8 cellular contexts compared by ENCODE assay signal in genomic region chr22:23856721-23857605, GRCh38. TPM values are rescaled to one million over a fixed set of nuclear protein-coding genes. Genes with fewer than 3 reads are reported as not detected.
DNase-seq lines count a peak whose midpoint lies in the region; ATAC-seq and TF ChIP-seq lines count a peak whose summit lies in the region.

No MANE protein-coding gene starts in this region.

- H3K27me3 Mint-ChIP-seq in immature natural killer cell (ENCODE audit: low read depth in 3 of 3) = peaks cover 5 to 9% (median 6%) of the 10 kb centered on the region in 3 donors

- peak overlapping the region; percentile 87 to 94 (median 93) for H3K4me3 Mint-ChIP-seq in immature natural killer cell

- TF ChIP-seq CTCF in BJ (IDR thresholded peaks at IDR 0.05; ENCODE audit: insufficient read depth, low read depth, low read length) = peak; percentile 30; the same call in 1 of the 2 replicates
- peak; percentile 38 for TF ChIP-seq CTCF in brain microvascular endothelial cell (IDR thresholded peaks at IDR 0.05; ENCODE audit: low read depth, low read length, missing control alignments)

- DNase-seq in BJ (ENCODE audit: low read depth) (peak; percentile 29), NCI-H774 (lab: John Stamatoyannopoulos, UW) (peak; percentile 59), brain microvascular endothelial cell (no peak), immature natural killer cell (peak; percentile 18 to 22 (median 21)), activated gamma-delta T cell treated with Interleukin-2 at 50 U/mL for 16 hours (no peak)

- H3K4me3 ChIP-seq in BJ (ENCODE audit: low read depth, low read length) = peak overlapping the region; percentile 59
- H3K4me3 ChIP-seq in brain microvascular endothelial cell (ENCODE audit: low read depth, low read length) = peak overlapping the region; percentile 74
- H3K4me3 ChIP-seq in skin epidermis = peak overlapping the region; percentile 47 to 68 (median 61)

- H3K4me1 Mint-ChIP-seq in immature natural killer cell = peaks cover 19 to 22% of the 10 kb centered on the region in 2 donors

- ATAC-seq in GM18502 (IDR thresholded peaks at IDR 0.05; ENCODE audit: poor library complexity, unreplicated experiment) (peak; percentile 49), HG02970 (IDR thresholded peaks at IDR 0.05; ENCODE audit: low FRiP score, unreplicated experiment) (peak; percentile 34)

- H3K36me3 ChIP-seq in BJ (ENCODE audit: control insufficient read depth, insufficient read depth, low read length) = no peaks in the 10 kb centered on the region
- H3K36me3 ChIP-seq in brain microvascular endothelial cell (replicated peaks) = no peaks in the 10 kb centered on the region

- H3K27ac Mint-ChIP-seq in immature natural killer cell = peak overlapping the region; percentile 82 to 95 (median 94)

- H3K36me3 Mint-ChIP-seq in immature natural killer cell = peaks cover 0 to under 1% (median 0%) of the 10 kb centered on the region in 3 donors

- CTCF ChIA-PET in BJ (lab: Yijun Ruan, JAX) = interaction anchor here (0.7 to 3.3 kb wide), 10 partner anchors 8 to 333 kb away, joined by 3 to 34 read pairs (median 5); partner anchors contain the start of gene MIF

- H3K27ac ChIP-seq in brain microvascular endothelial cell = no peak overlapping the region
- peak overlapping the region; percentile 44 to 93 (median 81) for H3K27ac ChIP-seq in skin epidermis

- H3K9me3 Mint-ChIP-seq in immature natural killer cell = no peaks in the 10 kb centered on the region

- H3K27me3 ChIP-seq in BJ (ENCODE audit: control insufficient read depth, insufficient read depth, low read length) = no peaks in the 10 kb centered on the region
- no peaks in the 10 kb centered on the region for H3K27me3 ChIP-seq in brain microvascular endothelial cell (replicated peaks)

- POLR2A ChIA-PET in BJ (lab: Charles Lee) = interaction anchor here (0.6 kb wide), 2 partner anchors 63 to 66 kb away, joined by 4 to 10 read pairs; no protein-coding TSS in a partner anchor

- in situ Hi-C loops in brain microvascular endothelial cell (cut with HindIII; ENCODE audit: low pct_ligation_motif_present, low sequenced_read_pairs) = no loop called here

RNA-seq across cellular contexts. Expression of gene SLC2A11, which starts 0.7 kb away (rescaled TPM):
- polyA plus RNA-seq in BJ (2011; rRNA removed) (9.6 and 14.7 TPM in 2 replicates), immature natural killer cell (1 to 10 TPM in 2 of 3 donors, under 1 TPM in 1; 0.48 to 3.0 (median 2.0) TPM)
- 7.6 and 13.5 TPM in 2 replicates for polyA minus RNA-seq in BJ (2011; rRNA and poly(A)+ RNA removed)

RNA-seq across cellular contexts. Expression of gene DERL3, which starts 18.2 kb away (rescaled TPM):
- polyA plus RNA-seq in BJ (2011; rRNA removed) = 0.47 and 0.71 TPM in 2 replicates
- polyA minus RNA-seq in BJ (2011; rRNA and poly(A)+ RNA removed) = 0.15 and 0.43 TPM in 2 replicates
- 1 to 10 TPM in 1 of 3 donors, under 1 TPM in 2; 0.61 to 1.2 (median 0.62) TPM for polyA plus RNA-seq in immature natural killer cell

RNA-seq across cellular contexts. Expression of gene MIF, which starts 37.2 kb away (rescaled TPM):
- polyA plus RNA-seq in BJ (2011; rRNA removed) (202 and 246 TPM in 2 replicates), immature natural killer cell (1,000 to 10,000 TPM in 1 of 3 donors, 100 to 1,000 TPM in 2; 788 to 1,627 (median 947) TPM)
- 65.6 and 70.0 TPM in 2 replicates for polyA minus RNA-seq in BJ (2011; rRNA and poly(A)+ RNA removed)

Comparison
In these comparisons a context has a peak if more than half of its experiments do, and no peak if none do; other contexts are left out.
1. DNase-seq: peak in BJ (single experiment), NCI-H774 (single experiment) and immature natural killer cell (3 of 3); none in brain microvascular endothelial cell (single experiment) and activated gamma-delta T cell treated with Interleukin-2 at 50 U/mL for 16 hours (single experiment).
2. Peak in every context shown above with its lines, with median percentiles within 50 percentile points of each other: H3K4me3 ChIP-seq.